ENCODE assay signal across 28 cellular contexts in the genomic region with DNA sequence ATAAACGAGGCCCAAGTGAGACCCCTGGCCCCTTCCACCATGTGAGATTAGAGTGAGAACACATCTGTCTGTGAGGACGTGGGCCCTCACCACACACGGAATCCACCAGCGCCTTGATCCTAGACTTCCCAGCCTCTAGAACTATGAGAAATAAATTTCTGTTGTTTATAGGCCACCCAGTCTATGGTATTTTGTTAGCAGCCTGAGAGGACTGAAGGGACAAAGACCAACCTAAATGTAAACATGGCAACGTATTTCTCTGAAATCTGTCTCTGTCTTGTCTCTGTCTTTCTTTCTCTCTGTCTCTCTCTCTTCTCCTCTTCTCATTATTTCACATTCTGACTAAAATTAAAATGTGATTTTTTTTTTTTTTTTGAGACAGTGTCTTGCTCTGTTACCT.
"Had no signal": no experiment of that assay in that cellular context is flagged by ENCODE, and none has a peak within 500 bp of the region (broad histone marks: within the 10 kb centered on the region; RNA-seq: fewer than 3 reads in every experiment).

No MANE protein-coding gene starts in this region.

- H3K27me3 Mint-ChIP-seq: stimulated activated memory B cell treated with anti-CD40 and anti-IgM and Interleukin-4, amounts not matched to agents 10 μg/mL and 1 μg/mL and 100 μg/mL, for 72 hours; stimulated activated naive CD8-positive, alpha-beta T cell treated with anti-CD3 and anti-CD28 coated beads, Interleukin-15, amount 100 ng/mL, for 72 hours; stimulated activated naive CD8-positive, alpha-beta T cell treated with anti-CD3 and anti-CD28 coated beads, Interleukin-15, Interleukin-2, amounts not matched to agents 100 ng/mL and 50 ng/mL, for 24 hours had no signal

- H3K27ac Mint-ChIP-seq: stimulated activated effector memory CD8-positive, alpha-beta T cell treated with anti-CD3 and anti-CD28 coated beads, Interleukin-12 subunit alpha, Interleukin-12 subunit beta, amount 100 ng/mL, for 72 hours; stimulated activated memory B cell treated with anti-CD40 and anti-IgM and Interleukin-4, amounts not matched to agents 10 μg/mL and 1 μg/mL and 100 μg/mL, for 72 hours; stimulated activated naive B cell treated with anti-CD40 and anti-IgM and Interleukin-4, amounts not matched to agents 10 μg/mL and 1 μg/mL and 100 μg/mL, for 72 hours; stimulated activated naive CD8-positive, alpha-beta T cell treated with anti-CD3 and anti-CD28 coated beads, Interleukin-15, amount 100 ng/mL, for 72 hours; stimulated activated naive CD8-positive, alpha-beta T cell treated with anti-CD3 and anti-CD28 coated beads, Interleukin-15, Interleukin-2, amounts not matched to agents 100 ng/mL and 50 ng/mL, for 24 hours; type B pancreatic cell had no signal

- H3K4me3 Mint-ChIP-seq: stimulated activated effector memory CD8-positive, alpha-beta T cell treated with anti-CD3 and anti-CD28 coated beads, Interleukin-12 subunit alpha, Interleukin-12 subunit beta, amount 100 ng/mL, for 72 hours; stimulated activated memory B cell treated with anti-CD40 and anti-IgM and Interleukin-4, amounts not matched to agents 10 μg/mL and 1 μg/mL and 100 μg/mL, for 72 hours; stimulated activated naive B cell treated with anti-CD40 and anti-IgM and Interleukin-4, amounts not matched to agents 10 μg/mL and 1 μg/mL and 100 μg/mL, for 72 hours; stimulated activated naive CD8-positive, alpha-beta T cell treated with anti-CD3 and anti-CD28 coated beads, Interleukin-15, amount 100 ng/mL, for 72 hours; stimulated activated naive CD8-positive, alpha-beta T cell treated with anti-CD3 and anti-CD28 coated beads, Interleukin-15, Interleukin-2, amounts not matched to agents 100 ng/mL and 50 ng/mL, for 24 hours; type B pancreatic cell had no signal

- H3K36me3 Mint-ChIP-seq: stimulated activated effector memory CD8-positive, alpha-beta T cell treated with anti-CD3 and anti-CD28 coated beads, Interleukin-12 subunit alpha, Interleukin-12 subunit beta, amount 100 ng/mL, for 72 hours; stimulated activated memory B cell treated with anti-CD40 and anti-IgM and Interleukin-4, amounts not matched to agents 10 μg/mL and 1 μg/mL and 100 μg/mL, for 72 hours; stimulated activated naive B cell treated with anti-CD40 and anti-IgM and Interleukin-4, amounts not matched to agents 10 μg/mL and 1 μg/mL and 100 μg/mL, for 72 hours; type B pancreatic cell had no signal

- H3K4me1 Mint-ChIP-seq: stimulated activated effector memory CD8-positive, alpha-beta T cell treated with anti-CD3 and anti-CD28 coated beads, Interleukin-12 subunit alpha, Interleukin-12 subunit beta, amount 100 ng/mL, for 72 hours; stimulated activated memory B cell treated with anti-CD40 and anti-IgM and Interleukin-4, amounts not matched to agents 10 μg/mL and 1 μg/mL and 100 μg/mL, for 72 hours; stimulated activated naive B cell treated with anti-CD40 and anti-IgM and Interleukin-4, amounts not matched to agents 10 μg/mL and 1 μg/mL and 100 μg/mL, for 72 hours; stimulated activated naive CD8-positive, alpha-beta T cell treated with anti-CD3 and anti-CD28 coated beads, Interleukin-15, amount 100 ng/mL, for 72 hours had no signal

- ATAC-seq: stimulated activated effector memory CD8-positive, alpha-beta T cell treated with anti-CD3 and anti-CD28 coated beads, Interleukin-12 subunit alpha, Interleukin-12 subunit beta, amount 100 ng/mL, for 72 hours; stimulated activated memory B cell treated with anti-CD40 and anti-IgM and Interleukin-4, amounts not matched to agents 10 μg/mL and 1 μg/mL and 100 μg/mL, for 72 hours; stimulated activated naive B cell treated with anti-CD40 and anti-IgM and Interleukin-4, amounts not matched to agents 10 μg/mL and 1 μg/mL and 100 μg/mL, for 72 hours; stimulated activated naive CD8-positive, alpha-beta T cell treated with anti-CD3 and anti-CD28 coated beads, Interleukin-15, amount 100 ng/mL, for 72 hours; stimulated activated naive CD8-positive, alpha-beta T cell treated with anti-CD3 and anti-CD28 coated beads, Interleukin-15, Interleukin-2, amounts not matched to agents 100 U/mL and 50 U/mL, for 24 hours; upper lobe of right lung had no signal

- H3K27me3 ChIP-seq: stomach, suprapubic skin, testis, thyroid gland, tibial nerve, transverse colon, upper lobe of left lung, upper lobe of right lung, uterus, vagina had no signal

- H3K9me3 Mint-ChIP-seq: stimulated activated effector memory CD8-positive, alpha-beta T cell treated with anti-CD3 and anti-CD28 coated beads, Interleukin-12 subunit alpha, Interleukin-12 subunit beta, amount 100 ng/mL, for 72 hours; stimulated activated memory B cell treated with anti-CD40 and anti-IgM and Interleukin-4, amounts not matched to agents 10 μg/mL and 1 μg/mL and 100 μg/mL, for 72 hours; stimulated activated naive B cell treated with anti-CD40 and anti-IgM and Interleukin-4, amounts not matched to agents 10 μg/mL and 1 μg/mL and 100 μg/mL, for 72 hours; stimulated activated naive CD8-positive, alpha-beta T cell treated with anti-CD3 and anti-CD28 coated beads, Interleukin-15, amount 100 ng/mL, for 72 hours; stimulated activated naive CD8-positive, alpha-beta T cell treated with anti-CD3 and anti-CD28 coated beads, Interleukin-15, Interleukin-2, amounts not matched to agents 100 ng/mL and 50 ng/mL, for 24 hours; type B pancreatic cell had no signal

- DNase-seq: stimulated activated CD4-positive, alpha-beta T cell treated with anti-CD3 and anti-CD28 coated beads, Interleukin-2, amount 100 ng/mL, for 48 hours; stimulated activated CD4-positive, alpha-beta T cell treated with anti-CD3 and anti-CD28 coated beads, Interleukin-4, amount 100 ng/mL, for 1 hour; stimulated activated CD4-positive, alpha-beta T cell treated with anti-CD3 and anti-CD28 coated beads, Interleukin-4, amount 100 ng/mL, for 24 hours; stimulated activated CD4-positive, alpha-beta T cell treated with anti-CD3 and anti-CD28 coated beads, Interleukin-4, amount 100 ng/mL, for 4 hours; stimulated activated CD8-positive, alpha-beta memory T cell treated with anti-CD3 and anti-CD28 coated beads, Interleukin-4, amount 100 ng/mL, for 48 hours; stimulated activated naive B cell treated with anti-CD40 and anti-IgM and Interleukin-4, amounts not matched to agents 10 μg/mL and 1 μg/mL and 100 μg/mL, for 72 hours; stimulated activated naive CD4-positive, alpha-beta T cell; stimulated activated naive CD8-positive, alpha-beta T cell treated with anti-CD3 and anti-CD28 coated beads, Interleukin-15, amount 100 ng/mL, for 72 hours; stimulated activated naive CD8-positive, alpha-beta T cell treated with anti-CD3 and anti-CD28 coated beads, Interleukin-15, Interleukin-2, amounts not matched to agents 100 U/mL and 50 U/mL, for 24 hours; stomach; substantia nigra; testis; thyroid gland; tibial artery; transverse colon; trophoblast cell; upper lobe of left lung; upper lobe of right lung; uterus had no signal

- H3K9me3 ChIP-seq: stomach, suprapubic skin, testis, thoracic aorta, thyroid gland, tibial artery, tibial nerve, transverse colon, upper lobe of left lung, upper lobe of right lung, uterus, vagina had no signal

- H3K4me1 ChIP-seq: suprapubic skin, testis, tibial artery, transverse colon, upper lobe of right lung, vagina had no signal

- H3K4me3 ChIP-seq: stomach, suprapubic skin, testis, thoracic aorta, thyroid gland, tibial artery, tibial nerve, transverse colon, upper lobe of left lung, upper lobe of right lung, uterus, vagina had no signal

- FAIRE-seq: urothelium cell line had no signal

- H3K27ac ChIP-seq: stomach, suprapubic skin, testis, thoracic aorta, thyroid gland, tibial artery, tibial nerve, transverse colon, upper lobe of left lung, upper lobe of right lung, uterus, vagina had no signal

- H3K36me3 ChIP-seq: stomach, suprapubic skin, thoracic aorta, thyroid gland, tibial artery, tibial nerve, transverse colon, upper lobe of left lung, upper lobe of right lung, uterus, vagina had no signal
